22 cellular contexts compared by ENCODE assay signal in genomic region chr6:5521322-5521721, GRCh38.
"Had no signal": no experiment of that assay in that cellular context is flagged by ENCODE, and none has a peak within 500 bp of the region (broad histone marks: within the 10 kb centered on the region; RNA-seq: fewer than 3 reads in every experiment).

No MANE protein-coding gene starts in this region.

- H3K27me3 ChIP-seq: adrenal gland, breast epithelium, gastrocnemius medialis, left lung, neural progenitor cell, right atrium auricular region had no signal

- H3K27ac ChIP-seq: adrenal gland, breast epithelium, coronary artery, gastrocnemius medialis, left lung, neural progenitor cell, prostate gland, right atrium auricular region had no signal

- H3K9me3 Mint-ChIP-seq: activated T-cell treated with anti-CD3 and anti-CD28 coated beads, Interleukin-2, amount 50 U/mL, for 4 hours; neural progenitor cell; WTC11 had no signal

- H3K4me1 Mint-ChIP-seq: WTC11 had no signal

- H3K4me3 ChIP-seq: adrenal gland, breast epithelium, coronary artery, gastrocnemius medialis, left lung, neural progenitor cell, prostate gland, right atrium auricular region had no signal

- H3K4me3 Mint-ChIP-seq: activated CD4-positive, alpha-beta T cell treated with anti-CD3 and anti-CD28 coated beads for 36 hours; activated T-cell treated with anti-CD3 and anti-CD28 coated beads, Interleukin-2, amount 50 U/mL, for 4 hours; neural progenitor cell; WTC11 had no signal

- DNase-seq: activated CD4-positive, alpha-beta T cell treated with anti-CD3 and anti-CD28 coated beads for 36 hours; activated CD8-positive, alpha-beta memory T cell treated with anti-CD3 and anti-CD28 coated beads, Interleukin-2, amount 50 U/mL, for 4 hours; activated effector memory CD4-positive, alpha-beta T cell treated with Interleukin-2 at 50 U/mL for 16 hours; activated T-cell treated with anti-CD3 and anti-CD28 coated beads, Interleukin-2, amount 50 U/mL, for 4 hours; adrenal gland; gastrocnemius medialis; head of caudate nucleus; kidney; left lung; mammary epithelial cell; midbrain; stimulated activated CD4-positive, alpha-beta T cell treated with anti-CD3 and anti-CD28 coated beads, Interleukin-12 subunit alpha, Interleukin-12 subunit beta, amount 100 ng/mL, for 4 hours; stimulated activated CD4-positive, alpha-beta T cell treated with anti-CD3 and anti-CD28 coated beads, Interleukin-1b, Interleukin-23, amount 100 ng/mL, for 48 hours; stimulated activated CD8-positive, alpha-beta memory T cell treated with anti-CD3 and anti-CD28 coated beads, Interleukin-4, amount 100 ng/mL, for 48 hours; stimulated activated naive CD4-positive, alpha-beta T cell had no signal

- ATAC-seq: activated CD4-positive, alpha-beta T cell treated with anti-CD3 and anti-CD28 coated beads for 36 hours; activated naive CD4-positive, alpha-beta T cell treated with anti-CD3 and anti-CD28 coated beads, Interleukin-2, amount 50 U/mL, for 72 hours; activated T-cell treated with anti-CD3 and anti-CD28 coated beads, Interleukin-2, amount 50 U/mL, for 4 hours; gastrocnemius medialis; left lung; WTC11 had no signal

- H3K27ac Mint-ChIP-seq: activated CD4-positive, alpha-beta T cell treated with anti-CD3 and anti-CD28 coated beads for 36 hours; activated naive CD4-positive, alpha-beta T cell treated with anti-CD3 and anti-CD28 coated beads, Interleukin-2, amount 50 U/mL, for 72 hours; neural progenitor cell; WTC11 had no signal

- H3K9me3 ChIP-seq: adrenal gland, breast epithelium, gastrocnemius medialis, left lung, prostate gland, right atrium auricular region had no signal

- H3K4me1 ChIP-seq: adrenal gland, breast epithelium, gastrocnemius medialis, neural progenitor cell, prostate gland, right atrium auricular region had no signal

- H3K36me3 Mint-ChIP-seq: neural progenitor cell, WTC11 had no signal

- H2AFZ ChIP-seq: neural progenitor cell had no signal

- H3K4me2 ChIP-seq: neural progenitor cell had no signal

- H3K9ac ChIP-seq: neural progenitor cell had no signal

- H3K27me3 Mint-ChIP-seq: activated CD4-positive, alpha-beta T cell treated with anti-CD3 and anti-CD28 coated beads for 36 hours had no signal

- H3K36me3 ChIP-seq: adrenal gland, breast epithelium, gastrocnemius medialis, left lung, neural progenitor cell, prostate gland, right atrium auricular region had no signal
